1 cellular context compared by ENCODE assay signal in the genomic region with DNA sequence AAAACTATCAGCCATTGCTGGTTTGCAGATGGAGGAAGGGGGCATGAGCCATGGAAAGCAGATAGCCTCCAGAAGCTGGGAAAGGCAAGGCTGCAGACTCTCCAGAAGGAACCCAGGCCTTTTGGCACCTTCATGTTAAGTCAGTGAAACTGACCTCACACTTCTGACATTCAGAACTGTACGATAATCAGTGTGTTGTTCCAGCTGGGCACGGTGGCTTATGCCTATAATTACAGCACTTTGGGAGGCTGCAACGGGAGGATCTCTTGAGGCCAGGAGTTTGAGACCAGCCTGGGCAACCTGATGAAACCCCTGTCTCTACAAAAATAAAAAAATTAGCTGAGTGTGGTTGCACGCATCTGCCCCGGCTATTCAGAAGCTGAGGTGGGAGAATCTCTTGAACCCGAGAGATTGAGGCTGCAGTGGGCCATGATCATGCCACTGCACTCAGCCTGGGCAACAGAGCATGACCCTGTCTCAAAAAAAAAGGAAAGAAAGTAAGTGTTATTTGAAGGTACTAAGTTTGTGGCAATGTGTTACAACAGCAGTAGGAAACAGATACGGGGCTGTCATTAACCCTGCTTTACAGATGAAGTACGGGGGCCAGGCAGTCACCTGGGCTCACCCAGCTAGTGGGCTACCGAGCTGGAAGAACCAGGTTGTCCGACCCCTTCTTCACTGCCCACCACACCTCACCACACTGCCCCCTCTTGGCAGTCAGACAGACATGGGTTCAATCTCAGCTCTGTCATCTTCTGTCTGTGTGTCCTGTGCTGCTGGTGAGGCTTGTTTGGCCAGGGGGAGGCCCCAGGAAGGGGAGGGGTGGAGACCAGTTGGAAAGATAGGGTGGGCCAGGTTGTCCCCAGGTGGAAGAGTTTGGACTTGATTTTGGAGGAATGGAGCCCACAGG.
TF ChIP-seq lines count a peak whose summit lies in the region.

No MANE protein-coding gene starts in this region.

TF ChIP-seq in IMR-90, 13 proteins besides CTCF, POLR2A, EP300 and RAD21:
- TF ChIP-seq CEBPB (IDR thresholded peaks at IDR 0.05; ENCODE audit: low read depth, low read length) (no peak), RCOR1 (IDR thresholded peaks at IDR 0.05; ENCODE audit: insufficient replicate concordance, low read length) (no peak), CHD1 (IDR thresholded peaks at IDR 0.05; ENCODE audit: low read depth, low read length) (no peak), MAFK (IDR thresholded peaks at IDR 0.05; ENCODE audit: low read depth, low read length) (no peak), RFX5 (IDR thresholded peaks at IDR 0.05; ENCODE audit: low read depth, low read length) (no peak), MAZ (IDR thresholded peaks at IDR 0.05; ENCODE audit: borderline replicate concordance, low read depth, low read length) (no peak), MXI1 (IDR thresholded peaks at IDR 0.05; ENCODE audit: borderline replicate concordance, low read depth, low read length) (no peak), BHLHE40 (IDR thresholded peaks at IDR 0.05; ENCODE audit: low read depth, low read length) (no peak), SMC3 (IDR thresholded peaks at IDR 0.05; ENCODE audit: low read depth, low read length) (no peak), NFE2L2 (IDR thresholded peaks at IDR 0.05; ENCODE audit: low read depth, low read length) (no peak), FOS (IDR thresholded peaks at IDR 0.05; ENCODE audit: low read depth, low read length) (no peak)
- TF ChIP-seq, protein P1, sequence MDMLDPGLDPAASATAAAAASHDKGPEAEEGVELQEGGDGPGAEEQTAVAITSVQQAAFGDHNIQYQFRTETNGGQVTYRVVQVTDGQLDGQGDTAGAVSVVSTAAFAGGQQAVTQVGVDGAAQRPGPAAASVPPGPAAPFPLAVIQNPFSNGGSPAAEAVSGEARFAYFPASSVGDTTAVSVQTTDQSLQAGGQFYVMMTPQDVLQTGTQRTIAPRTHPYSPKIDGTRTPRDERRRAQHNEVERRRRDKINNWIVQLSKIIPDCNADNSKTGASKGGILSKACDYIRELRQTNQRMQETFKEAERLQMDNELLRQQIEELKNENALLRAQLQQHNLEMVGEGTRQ (IDR thresholded peaks at IDR 0.05; ENCODE audit: low read depth, low read length) = no peak
- TF ChIP-seq, protein P2, sequence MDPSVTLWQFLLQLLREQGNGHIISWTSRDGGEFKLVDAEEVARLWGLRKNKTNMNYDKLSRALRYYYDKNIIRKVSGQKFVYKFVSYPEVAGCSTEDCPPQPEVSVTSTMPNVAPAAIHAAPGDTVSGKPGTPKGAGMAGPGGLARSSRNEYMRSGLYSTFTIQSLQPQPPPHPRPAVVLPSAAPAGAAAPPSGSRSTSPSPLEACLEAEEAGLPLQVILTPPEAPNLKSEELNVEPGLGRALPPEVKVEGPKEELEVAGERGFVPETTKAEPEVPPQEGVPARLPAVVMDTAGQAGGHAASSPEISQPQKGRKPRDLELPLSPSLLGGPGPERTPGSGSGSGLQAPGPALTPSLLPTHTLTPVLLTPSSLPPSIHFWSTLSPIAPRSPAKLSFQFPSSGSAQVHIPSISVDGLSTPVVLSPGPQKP (IDR thresholded peaks at IDR 0.05; ENCODE audit: borderline replicate concordance, low read depth, low read length) = no peak
